In the genomic region with DNA sequence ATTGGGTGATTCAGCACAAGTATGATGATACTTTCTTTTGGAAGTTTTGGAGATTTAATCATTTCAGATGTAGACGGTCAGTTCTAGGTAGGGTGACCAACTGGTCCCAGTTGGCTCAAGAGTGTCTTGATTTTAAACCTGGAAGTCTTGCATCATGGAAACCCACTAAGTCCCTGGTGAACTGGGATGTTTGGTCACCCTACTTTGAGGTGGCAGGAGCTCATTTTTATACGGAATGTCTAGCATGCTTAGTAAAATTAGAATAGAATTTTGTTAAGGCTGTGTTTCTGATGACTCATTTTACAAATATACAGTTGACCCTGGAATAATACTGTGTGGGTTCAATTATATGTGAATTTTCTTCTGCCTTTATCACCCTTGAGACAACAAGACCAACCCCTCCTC, we compare ENCODE assay signal across 16 cellular contexts.
A peak's percentile ranks its signal among the peaks of the same experiment; 100 is the strongest.
DNase-seq lines count a peak whose midpoint lies in the region; ATAC-seq and TF ChIP-seq lines count a peak whose summit lies in the region.
"Had no signal": no experiment of that assay in that cellular context is flagged by ENCODE, and none has a peak within 500 bp of the region (broad histone marks: within the 10 kb centered on the region; RNA-seq: fewer than 3 reads in every experiment).

No MANE protein-coding gene starts in this region.

- H3K27ac Mint-ChIP-seq in MCF 10A (ENCODE audit: low read depth, unreplicated experiment) (peak overlapping the region; percentile 16), WTC11 (0 out of 2 replicates have a peak overlapping the region, but pooled peaks have one; percentile 24)
- H3K27ac Mint-ChIP-seq: activated B cell treated with CpG ODN at 0.5 μM for 24 hours had no signal

- peaks cover 8% of the 10 kb centered on the region for H3K9me3 Mint-ChIP-seq in MCF 10A (ENCODE audit: unreplicated experiment)
- H3K9me3 Mint-ChIP-seq in WTC11 = no peaks in the 10 kb centered on the region
- H3K9me3 Mint-ChIP-seq: activated B cell treated with CpG ODN at 0.5 μM for 24 hours had no signal

- ATAC-seq in WTC11 (no peak), HG03432 (IDR thresholded peaks at IDR 0.05; ENCODE audit: unreplicated experiment) (no peak), GM19455 (IDR thresholded peaks at IDR 0.05; ENCODE audit: unreplicated experiment) (no peak), GM21423 (IDR thresholded peaks at IDR 0.05; ENCODE audit: unreplicated experiment) (no peak)
- ATAC-seq: lower lobe of right lung had no signal

- no peaks in the 10 kb centered on the region for H3K36me3 ChIP-seq in breast epithelium
- H3K36me3 ChIP-seq: lower lobe of right lung, stomach had no signal

- peaks cover 8% of the 10 kb centered on the region for H3K4me1 Mint-ChIP-seq in MCF 10A (ENCODE audit: insufficient read depth, unreplicated experiment)
- peaks cover 11% of the 10 kb centered on the region for H3K4me1 Mint-ChIP-seq in WTC11
- H3K4me1 Mint-ChIP-seq: activated B cell treated with CpG ODN at 0.5 μM for 24 hours had no signal

- H3K27me3 Mint-ChIP-seq in MCF 10A (ENCODE audit: insufficient read depth, unreplicated experiment) (no peaks in the 10 kb centered on the region), WTC11 (ENCODE audit: low read depth) (no peaks in the 10 kb centered on the region)
- H3K27me3 Mint-ChIP-seq: activated B cell treated with CpG ODN at 0.5 μM for 24 hours had no signal

- H3K27ac ChIP-seq in breast epithelium = no peak overlapping the region
- H3K27ac ChIP-seq: 22Rv1, lower lobe of right lung, skin epidermis, stomach had no signal

- no peak overlapping the region for H3K4me3 Mint-ChIP-seq in MCF 10A (ENCODE audit: unreplicated experiment)
- H3K4me3 Mint-ChIP-seq in WTC11 = no peak overlapping the region
- H3K4me3 Mint-ChIP-seq: activated B cell treated with CpG ODN at 0.5 μM for 24 hours had no signal

- H3K27me3 ChIP-seq in breast epithelium = no peaks in the 10 kb centered on the region
- H3K27me3 ChIP-seq: stomach had no signal

- no peak for TF ChIP-seq POLR2A in breast epithelium (IDR thresholded peaks at IDR 0.05)

- intact Hi-C loops in MCF 10A (cut with micrococcal nuclease) (no loop called here), breast epithelium (cut with DNase I; ENCODE audit: low total_unique reads) (no loop called here)

- no TSS peak for BruUV-seq in MCF 10A (replicated peaks; lab: Mats Ljungman, UMichigan)

- DNase-seq in MCF 10A (ENCODE audit: unreplicated experiment) = peak; percentile 11
- no peak for DNase-seq in breast epithelium (ENCODE audit: low spot score in 2 of 2)
- DNase-seq in WTC11 (ENCODE audit: low spot score) = no peak
- peak; percentile 68 for DNase-seq in fibroblast of the aortic adventitia (ENCODE audit: low read depth)
- DNase-seq in NOMO-1 treated with dmso at 0.1 percent for 144 hours (lab: John Stamatoyannopoulos, UW; ENCODE audit: unreplicated experiment) = no peak
- DNase-seq: activated B cell treated with CpG ODN at 0.5 μM for 24 hours; activated naive CD4-positive, alpha-beta T cell treated with anti-CD3 and anti-CD28 coated beads, Interleukin-2, amount 50 U/mL, for 16 hours; lower lobe of right lung; MV-4-11; NCI-H2171; stomach had no signal

- no peaks in the 10 kb centered on the region for H3K4me1 ChIP-seq in breast epithelium
- H3K4me1 ChIP-seq: lower lobe of right lung, stomach had no signal

- CTCF ChIA-PET in MCF 10A (lab: Yijun Ruan, JAX) (interaction anchor here (0.7 kb wide), 1 partner anchor 556 kb away, joined by 4 read pairs; no protein-coding TSS in a partner anchor), WTC11 (lab: Charles Lee) (no interaction called here)

- POLR2A ChIA-PET in MCF 10A (lab: Yijun Ruan, JAX) (no interaction called here), WTC11 (lab: Charles Lee) (no interaction called here)

- H3K9me3 ChIP-seq in breast epithelium = no peaks in the 10 kb centered on the region
- H3K9me3 ChIP-seq: lower lobe of right lung, stomach had no signal

- no peak for TF ChIP-seq CTCF in MCF 10A (IDR thresholded peaks at IDR 0.05; ENCODE audit: unreplicated experiment)
- TF ChIP-seq CTCF in breast epithelium (IDR thresholded peaks at IDR 0.05) = no peak
- no peak for TF ChIP-seq CTCF in WTC11 (IDR thresholded peaks at IDR 0.05)
- TF ChIP-seq CTCF in fibroblast of the aortic adventitia (IDR thresholded peaks at IDR 0.05; ENCODE audit: insufficient read depth, low read length) = no peak

- H3K36me3 Mint-ChIP-seq in MCF 10A (ENCODE audit: insufficient read depth, unreplicated experiment) (no peaks in the 10 kb centered on the region), WTC11 (no peaks in the 10 kb centered on the region)

- H3K4me3 ChIP-seq in breast epithelium = no peak overlapping the region
- H3K4me3 ChIP-seq in fibroblast of the aortic adventitia (ENCODE audit: low read depth, low read length) = no peak overlapping the region
- H3K4me3 ChIP-seq: lower lobe of right lung, skin epidermis, stomach had no signal

TF ChIP-seq in WTC11, 78 proteins besides CTCF, POLR2A, EP300 and RAD21 (continues in another document):
- TF ChIP-seq TEAD1 (CRISPR knock-in tag; IDR thresholded peaks at IDR 0.05) (no peak), ZNF219 (CRISPR knock-in tag; IDR thresholded peaks at IDR 0.05; ENCODE audit: borderline replicate concordance) (no peak), GABPB1 (CRISPR knock-in tag; IDR thresholded peaks at IDR 0.05) (no peak), CREB1 (CRISPR knock-in tag; IDR thresholded peaks at IDR 0.05) (no peak), GTF2I (CRISPR knock-in tag; conservative IDR thresholded peaks at IDR 0.05) (no peak)
- TF ChIP-seq, protein P1, sequence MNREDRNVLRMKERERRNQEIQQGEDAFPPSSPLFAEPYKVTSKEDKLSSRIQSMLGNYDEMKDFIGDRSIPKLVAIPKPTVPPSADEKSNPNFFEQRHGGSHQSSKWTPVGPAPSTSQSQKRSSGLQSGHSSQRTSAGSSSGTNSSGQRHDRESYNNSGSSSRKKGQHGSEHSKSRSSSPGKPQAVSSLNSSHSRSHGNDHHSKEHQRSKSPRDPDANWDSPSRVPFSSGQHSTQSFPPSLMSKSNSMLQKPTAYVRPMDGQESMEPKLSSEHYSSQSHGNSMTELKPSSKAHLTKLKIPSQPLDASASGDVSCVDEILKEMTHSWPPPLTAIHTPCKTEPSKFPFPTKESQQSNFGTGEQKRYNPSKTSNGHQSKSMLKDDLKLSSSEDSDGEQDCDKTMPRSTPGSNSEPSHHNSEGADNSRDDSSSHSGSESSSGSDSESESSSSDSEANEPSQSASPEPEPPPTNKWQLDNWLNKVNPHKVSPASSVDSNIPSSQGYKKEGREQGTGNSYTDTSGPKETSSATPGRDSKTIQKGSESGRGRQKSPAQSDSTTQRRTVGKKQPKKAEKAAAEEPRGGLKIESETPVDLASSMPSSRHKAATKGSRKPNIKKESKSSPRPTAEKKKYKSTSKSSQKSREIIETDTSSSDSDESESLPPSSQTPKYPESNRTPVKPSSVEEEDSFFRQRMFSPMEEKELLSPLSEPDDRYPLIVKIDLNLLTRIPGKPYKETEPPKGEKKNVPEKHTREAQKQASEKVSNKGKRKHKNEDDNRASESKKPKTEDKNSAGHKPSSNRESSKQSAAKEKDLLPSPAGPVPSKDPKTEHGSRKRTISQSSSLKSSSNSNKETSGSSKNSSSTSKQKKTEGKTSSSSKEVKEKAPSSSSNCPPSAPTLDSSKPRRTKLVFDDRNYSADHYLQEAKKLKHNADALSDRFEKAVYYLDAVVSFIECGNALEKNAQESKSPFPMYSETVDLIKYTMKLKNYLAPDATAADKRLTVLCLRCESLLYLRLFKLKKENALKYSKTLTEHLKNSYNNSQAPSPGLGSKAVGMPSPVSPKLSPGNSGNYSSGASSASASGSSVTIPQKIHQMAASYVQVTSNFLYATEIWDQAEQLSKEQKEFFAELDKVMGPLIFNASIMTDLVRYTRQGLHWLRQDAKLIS (CRISPR knock-in tag; IDR thresholded peaks at IDR 0.05; ENCODE audit: borderline replicate concordance) = no peak
- TF ChIP-seq, protein P2, sequence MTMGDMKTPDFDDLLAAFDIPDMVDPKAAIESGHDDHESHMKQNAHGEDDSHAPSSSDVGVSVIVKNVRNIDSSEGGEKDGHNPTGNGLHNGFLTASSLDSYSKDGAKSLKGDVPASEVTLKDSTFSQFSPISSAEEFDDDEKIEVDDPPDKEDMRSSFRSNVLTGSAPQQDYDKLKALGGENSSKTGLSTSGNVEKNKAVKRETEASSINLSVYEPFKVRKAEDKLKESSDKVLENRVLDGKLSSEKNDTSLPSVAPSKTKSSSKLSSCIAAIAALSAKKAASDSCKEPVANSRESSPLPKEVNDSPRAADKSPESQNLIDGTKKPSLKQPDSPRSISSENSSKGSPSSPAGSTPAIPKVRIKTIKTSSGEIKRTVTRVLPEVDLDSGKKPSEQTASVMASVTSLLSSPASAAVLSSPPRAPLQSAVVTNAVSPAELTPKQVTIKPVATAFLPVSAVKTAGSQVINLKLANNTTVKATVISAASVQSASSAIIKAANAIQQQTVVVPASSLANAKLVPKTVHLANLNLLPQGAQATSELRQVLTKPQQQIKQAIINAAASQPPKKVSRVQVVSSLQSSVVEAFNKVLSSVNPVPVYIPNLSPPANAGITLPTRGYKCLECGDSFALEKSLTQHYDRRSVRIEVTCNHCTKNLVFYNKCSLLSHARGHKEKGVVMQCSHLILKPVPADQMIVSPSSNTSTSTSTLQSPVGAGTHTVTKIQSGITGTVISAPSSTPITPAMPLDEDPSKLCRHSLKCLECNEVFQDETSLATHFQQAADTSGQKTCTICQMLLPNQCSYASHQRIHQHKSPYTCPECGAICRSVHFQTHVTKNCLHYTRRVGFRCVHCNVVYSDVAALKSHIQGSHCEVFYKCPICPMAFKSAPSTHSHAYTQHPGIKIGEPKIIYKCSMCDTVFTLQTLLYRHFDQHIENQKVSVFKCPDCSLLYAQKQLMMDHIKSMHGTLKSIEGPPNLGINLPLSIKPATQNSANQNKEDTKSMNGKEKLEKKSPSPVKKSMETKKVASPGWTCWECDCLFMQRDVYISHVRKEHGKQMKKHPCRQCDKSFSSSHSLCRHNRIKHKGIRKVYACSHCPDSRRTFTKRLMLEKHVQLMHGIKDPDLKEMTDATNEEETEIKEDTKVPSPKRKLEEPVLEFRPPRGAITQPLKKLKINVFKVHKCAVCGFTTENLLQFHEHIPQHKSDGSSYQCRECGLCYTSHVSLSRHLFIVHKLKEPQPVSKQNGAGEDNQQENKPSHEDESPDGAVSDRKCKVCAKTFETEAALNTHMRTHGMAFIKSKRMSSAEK (CRISPR knock-in tag; IDR thresholded peaks at IDR 0.05; ENCODE audit: borderline replicate concordance) = no peak

Comparison
In these comparisons a context has a peak if more than half of its experiments do, and no peak if none do; other contexts are left out.
1. DNase-seq: peak in MCF 10A (single experiment) and fibroblast of the aortic adventitia (single experiment); none in breast epithelium (0 of 2), WTC11 (single experiment) and NOMO-1 treated with dmso at 0.1 percent for 144 hours (single experiment).